1 cellular context compared by ENCODE assay signal in the genomic region with DNA sequence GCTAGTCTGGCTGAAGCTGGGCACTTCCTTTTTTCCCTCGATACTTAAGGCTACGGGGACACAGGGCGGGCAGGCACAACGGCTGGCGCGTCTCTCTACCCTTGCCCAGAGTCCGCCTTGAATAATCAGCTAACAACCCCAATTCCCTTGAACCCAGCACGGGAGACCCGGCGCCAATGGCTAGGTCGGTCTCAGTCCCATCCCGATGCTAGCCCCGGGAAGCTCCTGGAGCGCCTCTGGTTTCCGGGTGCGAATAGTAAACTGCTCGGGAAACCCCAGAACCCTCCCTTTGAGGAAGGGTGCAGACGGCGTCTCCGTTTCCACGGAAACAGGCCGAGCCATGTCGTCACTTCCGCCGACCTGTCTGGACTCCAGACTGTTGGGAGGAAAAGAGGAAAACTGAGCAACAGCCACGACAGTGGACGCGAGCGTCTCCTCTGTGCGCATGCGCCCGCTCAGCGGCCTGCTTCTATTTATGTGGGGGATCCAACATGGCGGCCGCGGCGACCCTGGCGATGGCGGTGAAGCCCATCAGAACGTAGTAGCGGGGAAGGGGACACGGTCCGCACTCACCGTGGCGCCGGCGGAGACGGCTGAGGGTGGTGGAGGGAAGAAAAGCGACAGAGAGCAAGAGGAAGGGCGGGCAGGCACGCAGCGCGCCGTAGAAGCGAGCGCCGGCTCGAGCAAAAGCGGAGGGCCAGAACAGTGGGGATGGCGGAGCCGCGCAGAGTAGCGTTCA.
TF ChIP-seq lines count a peak whose summit lies in the region.

Gene UBN2, plus strand, starts transcription at position 464 of the 739 bp plus-strand sequence. Its CDS starts 248 bp downstream, at position 712.

TF ChIP-seq in A549, 52 proteins besides CTCF, POLR2A, EP300 and RAD21 (continued from another document):
- 0 out of 2 replicates have a peak, but pooled peaks have one; percentile 9 for TF ChIP-seq MAZ (IDR thresholded peaks at IDR 0.05; ENCODE audit: borderline replicate concordance, low read depth, low read length)
- TF ChIP-seq HOXB5 (CRISPR knock-in tag; IDR thresholded peaks at IDR 0.05): no peak
- TF ChIP-seq BCL3 (IDR thresholded peaks at IDR 0.05): peak; percentile 42; the same call in 1 of the 3 replicates
- no peak for TF ChIP-seq HOXB13 (CRISPR knock-in tag; IDR thresholded peaks at IDR 0.05; ENCODE audit: low read depth)
- no peak for TF ChIP-seq ATOH8 (CRISPR knock-in tag; IDR thresholded peaks at IDR 0.05; ENCODE audit: low read depth)
- TF ChIP-seq, protein P1, sequence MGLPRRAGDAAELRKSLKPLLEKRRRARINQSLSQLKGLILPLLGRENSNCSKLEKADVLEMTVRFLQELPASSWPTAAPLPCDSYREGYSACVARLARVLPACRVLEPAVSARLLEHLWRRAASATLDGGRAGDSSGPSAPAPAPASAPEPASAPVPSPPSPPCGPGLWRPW (IDR thresholded peaks at IDR 0.05): no peak
- no peak for TF ChIP-seq HOXA7 (CRISPR knock-in tag; IDR thresholded peaks at IDR 0.05)
- TF ChIP-seq NPAS2 (CRISPR knock-in tag; IDR thresholded peaks at IDR 0.05; ENCODE audit: borderline replicate concordance): no peak
- TF ChIP-seq TP53 (CRISPR knock-in tag; IDR thresholded peaks at IDR 0.05): no peak
- peak; percentile 95; the same call in 1 of the 2 replicates for TF ChIP-seq HMGXB4 (CRISPR knock-in tag; IDR thresholded peaks at IDR 0.05; ENCODE audit: borderline replicate concordance)
- no peak for TF ChIP-seq RARB (CRISPR knock-in tag; IDR thresholded peaks at IDR 0.05)
- no peak for TF ChIP-seq MAFK (IDR thresholded peaks at IDR 0.05; ENCODE audit: partially characterized antibody)
- no peak for TF ChIP-seq NR3C1 (IDR thresholded peaks at IDR 0.05)
- TF ChIP-seq, protein P2, sequence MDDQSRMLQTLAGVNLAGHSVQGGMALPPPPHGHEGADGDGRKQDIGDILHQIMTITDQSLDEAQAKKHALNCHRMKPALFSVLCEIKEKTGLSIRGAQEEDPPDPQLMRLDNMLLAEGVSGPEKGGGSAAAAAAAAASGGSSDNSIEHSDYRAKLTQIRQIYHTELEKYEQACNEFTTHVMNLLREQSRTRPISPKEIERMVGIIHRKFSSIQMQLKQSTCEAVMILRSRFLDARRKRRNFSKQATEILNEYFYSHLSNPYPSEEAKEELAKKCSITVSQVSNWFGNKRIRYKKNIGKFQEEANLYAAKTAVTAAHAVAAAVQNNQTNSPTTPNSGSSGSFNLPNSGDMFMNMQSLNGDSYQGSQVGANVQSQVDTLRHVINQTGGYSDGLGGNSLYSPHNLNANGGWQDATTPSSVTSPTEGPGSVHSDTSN (IDR thresholded peaks at IDR 0.05): 0 out of 2 replicates have a peak, but pooled peaks have one; percentile 15
- TF ChIP-seq PHF8 (IDR thresholded peaks at IDR 0.05; ENCODE audit: borderline replicate concordance, low read depth): peak; percentile 70; the same call in 1 of the 2 replicates
- no peak for TF ChIP-seq POLR2AphosphoS2 (conservative IDR thresholded peaks at IDR 0.05; ENCODE audit: low read length)
- TF ChIP-seq ZFP36 (IDR thresholded peaks at IDR 0.05; ENCODE audit: borderline replicate concordance, partially characterized antibody): no peak
- no peak for TF ChIP-seq CEBPB (IDR thresholded peaks at IDR 0.05)
- no peak for TF ChIP-seq MYC (IDR thresholded peaks at IDR 0.05; ENCODE audit: borderline replicate concordance, low read length)
TF ChIP-seq in A549: peak in this region for 8.
